ENCODE assay signal across 17 cellular contexts in genomic region chr6:38610050-38610619, GRCh38.
"Had no signal": no experiment of that assay in that cellular context is flagged by ENCODE, and none has a peak within 500 bp of the region (broad histone marks: within the 10 kb centered on the region; RNA-seq: fewer than 3 reads in every experiment).

No MANE protein-coding gene starts in this region.

- DNase-seq: activated CD4-positive, alpha-beta T cell treated with anti-CD3 and anti-CD28 coated beads for 1 hour; activated CD4-positive, alpha-beta T cell treated with anti-CD3 and anti-CD28 coated beads, Interleukin-2, amount 50 U/mL, for 48 hours; activated CD8-positive, alpha-beta memory T cell treated with anti-CD3 and anti-CD28 coated beads, Interleukin-2, amount 10 ng/mL, durations not matched to agents 7 days and 5 days; activated naive CD8-positive, alpha-beta T cell treated with anti-CD3 and anti-CD28 coated beads, Interleukin-2, amount 10 ng/mL, durations not matched to agents 7 days and 5 days; activated T-cell treated with anti-CD3 and anti-CD28 coated beads, Interleukin-2, amount 50 U/mL, for 48 hours; colonic mucosa; effector CD8-positive, alpha-beta T cell; foreskin fibroblast; glutamatergic neuron; left ventricle myocardium inferior; ovary; SIG-M5; stimulated activated CD4-positive, alpha-beta T cell treated with anti-CD3 and anti-CD28 coated beads, Interleukin-15, amount 100 ng/mL, for 24 hours; T-helper 2 cell had no signal

- H3K4me3 Mint-ChIP-seq: activated CD8-positive, alpha-beta memory T cell treated with anti-CD3 and anti-CD28 coated beads, Interleukin-2, amount 10 ng/mL, durations not matched to agents 7 days and 5 days; activated naive CD8-positive, alpha-beta T cell treated with anti-CD3 and anti-CD28 coated beads, Interleukin-2, amount 10 ng/mL, durations not matched to agents 7 days and 5 days; neural crest cell had no signal

- H3K4me3 ChIP-seq: ascending aorta, colonic mucosa, left ventricle myocardium inferior, ovary, tibial nerve had no signal

- H3K9me3 ChIP-seq: ascending aorta, colonic mucosa, left ventricle myocardium inferior, ovary, tibial nerve had no signal

- H3K4me1 ChIP-seq: colonic mucosa had no signal

- H3K27ac Mint-ChIP-seq: activated CD8-positive, alpha-beta memory T cell treated with anti-CD3 and anti-CD28 coated beads, Interleukin-2, amount 10 ng/mL, durations not matched to agents 7 days and 5 days; activated naive CD8-positive, alpha-beta T cell treated with anti-CD3 and anti-CD28 coated beads, Interleukin-2, amount 10 ng/mL, durations not matched to agents 7 days and 5 days had no signal

- H3K27ac ChIP-seq: ascending aorta, colonic mucosa, left ventricle myocardium inferior, ovary, tibial nerve had no signal

- H3K27me3 Mint-ChIP-seq: activated CD8-positive, alpha-beta memory T cell treated with anti-CD3 and anti-CD28 coated beads, Interleukin-2, amount 10 ng/mL, durations not matched to agents 7 days and 5 days; activated naive CD8-positive, alpha-beta T cell treated with anti-CD3 and anti-CD28 coated beads, Interleukin-2, amount 10 ng/mL, durations not matched to agents 7 days and 5 days had no signal

- H3K4me1 Mint-ChIP-seq: activated CD8-positive, alpha-beta memory T cell treated with anti-CD3 and anti-CD28 coated beads, Interleukin-2, amount 10 ng/mL, durations not matched to agents 7 days and 5 days; activated naive CD8-positive, alpha-beta T cell treated with anti-CD3 and anti-CD28 coated beads, Interleukin-2, amount 10 ng/mL, durations not matched to agents 7 days and 5 days; neural crest cell had no signal

- ATAC-seq: activated CD8-positive, alpha-beta memory T cell treated with anti-CD3 and anti-CD28 coated beads, Interleukin-2, amount 10 ng/mL, durations not matched to agents 7 days and 5 days had no signal

- H3K27me3 ChIP-seq: ascending aorta, colonic mucosa, ovary, tibial nerve had no signal

- H3K36me3 Mint-ChIP-seq: activated naive CD8-positive, alpha-beta T cell treated with anti-CD3 and anti-CD28 coated beads, Interleukin-2, amount 10 ng/mL, durations not matched to agents 7 days and 5 days had no signal

- H3K36me3 ChIP-seq: ascending aorta, colonic mucosa, left ventricle myocardium inferior, ovary, tibial nerve had no signal

- H3K9me3 Mint-ChIP-seq: activated naive CD8-positive, alpha-beta T cell treated with anti-CD3 and anti-CD28 coated beads, Interleukin-2, amount 10 ng/mL, durations not matched to agents 7 days and 5 days; neural crest cell had no signal
